ENCODE assay signal across 9 cellular contexts in the genomic region with DNA sequence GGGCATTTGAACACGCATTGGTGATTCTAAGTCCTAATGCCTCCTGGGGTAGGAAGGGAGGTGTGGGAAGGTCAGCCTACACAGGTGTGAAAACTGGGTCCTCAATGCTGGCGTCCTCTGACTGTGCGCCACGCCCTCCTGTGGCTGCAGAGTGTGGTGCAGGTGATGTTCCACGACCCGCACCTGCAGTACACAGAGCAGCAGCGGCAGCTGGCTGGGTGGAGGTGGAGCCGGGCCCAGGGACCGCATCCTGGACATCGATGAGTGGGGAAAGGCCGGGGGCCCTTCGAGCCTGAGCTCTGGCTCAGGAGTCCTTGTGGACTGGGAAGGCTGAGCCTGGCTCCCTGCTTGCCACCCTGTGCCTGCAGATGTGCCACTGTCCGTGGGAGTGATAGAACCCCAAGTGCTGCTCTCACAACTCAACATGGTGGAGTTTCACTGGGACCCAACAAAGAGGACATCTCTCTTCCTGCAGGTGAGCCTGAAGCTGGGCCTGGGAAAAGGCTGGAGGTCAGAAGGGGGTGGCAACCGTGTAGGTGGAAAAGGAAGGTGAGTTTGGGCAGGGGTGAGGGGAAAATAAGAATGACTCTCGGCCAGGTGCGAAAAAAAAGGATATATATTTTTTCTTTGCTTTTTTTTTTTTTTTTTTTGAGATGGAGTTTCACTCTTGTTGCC. TPM values are rescaled to one million over a fixed set of nuclear protein-coding genes. Genes with fewer than 3 reads are reported as not detected.
DNase-seq lines count a peak whose midpoint lies in the region; ATAC-seq and TF ChIP-seq lines count a peak whose summit lies in the region.
"Had no signal": no experiment of that assay in that cellular context is flagged by ENCODE, and none has a peak within 500 bp of the region (broad histone marks: within the 10 kb centered on the region; RNA-seq: fewer than 3 reads in every experiment).

No MANE protein-coding gene starts in this region.

- H3K27me3 ChIP-seq in iPS-20b (ENCODE audit: insufficient read depth, low read length), result no peaks in the 10 kb centered on the region; the same call in 1 of the 2 replicates

- intact Hi-C loops in lower leg skin (cut with DNase I; ENCODE audit: low total_unique reads), result no loop called here

- DNase-seq in HuH-7.5 (ENCODE audit: low spot score) (peak; percentile 67), T follicular helper cell (ENCODE audit: low read depth) (peak; percentile 57), lower leg skin (ENCODE audit: low spot score in 2 of 2) (no peak)
- DNase-seq in activated naive CD8-positive, alpha-beta T cell treated with anti-CD3 and anti-CD28 coated beads, Interleukin-2, amount 50 U/mL, for 24 hours, result peak; percentile 74
- DNase-seq in stimulated activated CD4-positive, alpha-beta T cell treated with anti-CD3 and anti-CD28 coated beads, Interleukin-4, amount 100 ng/mL, for 24 hours, result peak; percentile 67

- no peaks in the 10 kb centered on the region for H3K36me3 Mint-ChIP-seq in activated naive CD8-positive, alpha-beta T cell treated with anti-CD3 and anti-CD28 coated beads, Interleukin-2, amount 50 U/mL, for 24 hours (ENCODE audit: low read depth)

- no peak overlapping the region for H3K4me3 Mint-ChIP-seq in activated naive CD8-positive, alpha-beta T cell treated with anti-CD3 and anti-CD28 coated beads, Interleukin-2, amount 50 U/mL, for 24 hours

- WGBS in lower leg skin, 2 donors, result 30 to 31% methylated on average over 16 of the region's 16 CpGs

- peak; percentile 78 for TF ChIP-seq CTCF in C4-2B (conservative IDR thresholded peaks at IDR 0.05)
- peak in 1 of 3 donors; percentile 10 for TF ChIP-seq CTCF in lower leg skin (IDR thresholded peaks at IDR 0.05)

- no peak overlapping the region; the same call in 1 of the 2 replicates for H3K9ac ChIP-seq in iPS-20b (ENCODE audit: low read depth, low read length)

- peak; percentile 35 for ATAC-seq in activated naive CD8-positive, alpha-beta T cell treated with anti-CD3 and anti-CD28 coated beads, Interleukin-2, amount 50 U/mL, for 24 hours
- no peak for ATAC-seq in GM21576 (IDR thresholded peaks at IDR 0.05; ENCODE audit: unreplicated experiment)

- H3K27ac Mint-ChIP-seq in activated naive CD8-positive, alpha-beta T cell treated with anti-CD3 and anti-CD28 coated beads, Interleukin-2, amount 50 U/mL, for 24 hours, result no peak overlapping the region

- no peak overlapping the region for H3K27ac ChIP-seq in C4-2B
- H3K27ac ChIP-seq in iPS-20b (ENCODE audit: low read length), result no peak overlapping the region

- H3K9me3 Mint-ChIP-seq in activated naive CD8-positive, alpha-beta T cell treated with anti-CD3 and anti-CD28 coated beads, Interleukin-2, amount 50 U/mL, for 24 hours, result no peaks in the 10 kb centered on the region

- peaks cover 2% of the 10 kb centered on the region for H3K27me3 Mint-ChIP-seq in activated naive CD8-positive, alpha-beta T cell treated with anti-CD3 and anti-CD28 coated beads, Interleukin-2, amount 50 U/mL, for 24 hours

- no peaks in the 10 kb centered on the region for H3K36me3 ChIP-seq in iPS-20b (ENCODE audit: insufficient read depth, low read depth, low read length)
- H3K36me3 ChIP-seq: HAP-1 had no signal

- peaks cover 4% of the 10 kb centered on the region; the same call in 1 of the 2 replicates for H3K4me1 ChIP-seq in iPS-20b (ENCODE audit: insufficient read depth, low read length)
- H3K4me1 ChIP-seq: HAP-1 had no signal

- TF ChIP-seq POLR2A in lower leg skin (IDR thresholded peaks at IDR 0.05), result no peak

- peak overlapping the region; percentile 52; the same call in 1 of the 2 replicates for H3K4me3 ChIP-seq in iPS-20b (ENCODE audit: low read length)
- no peak overlapping the region for H3K4me3 ChIP-seq in lower leg skin (ENCODE audit: low read depth, poor library complexity, severe bottlenecking)
- H3K4me3 ChIP-seq: HAP-1 had no signal

- H3K9me3 ChIP-seq in iPS-20b (ENCODE audit: insufficient read depth, low read depth, low read length), result no peaks in the 10 kb centered on the region
- H3K9me3 ChIP-seq: HAP-1 had no signal

- H3K4me1 Mint-ChIP-seq in activated naive CD8-positive, alpha-beta T cell treated with anti-CD3 and anti-CD28 coated beads, Interleukin-2, amount 50 U/mL, for 24 hours, result peaks cover 35% of the 10 kb centered on the region

RNA-seq across cellular contexts. Expression of gene STAC2, which starts 14.0 kb away (rescaled TPM):
- total RNA-seq in lower leg skin, result 10 to 100 TPM in 2 of 4 donors, 1 to 10 TPM in 2; 2.3 to 35.6 (median 10.8) TPM

RNA-seq across cellular contexts. Expression of gene RPL19, which starts 39.7 kb away (rescaled TPM):
- 1,000 to 10,000 TPM; 3,050 to 5,448 (median 3,578) TPM for total RNA-seq in lower leg skin

RNA-seq across cellular contexts. Expression of gene CACNB1, which starts 42.3 kb away (rescaled TPM):
- 10 to 100 TPM in 2 of 4 donors, 1 to 10 TPM in 2; 5.7 to 13.1 (median 11.2) TPM for total RNA-seq in lower leg skin

Comparison
In these comparisons a context has a peak if more than half of its experiments do, and no peak if none do; other contexts are left out.
1. DNase-seq: peak in HuH-7.5 (single experiment), T follicular helper cell (single experiment), activated naive CD8-positive, alpha-beta T cell treated with anti-CD3 and anti-CD28 coated beads, Interleukin-2, amount 50 U/mL, for 24 hours (single experiment) and stimulated activated CD4-positive, alpha-beta T cell treated with anti-CD3 and anti-CD28 coated beads, Interleukin-4, amount 100 ng/mL, for 24 hours (single experiment); none in lower leg skin (0 of 2).